In genomic region chr6:139973602-139974373, GRCh38 we compare ENCODE assay signal across 11 cellular contexts.
DNase-seq lines count a peak whose midpoint lies in the region; FAIRE-seq and TF ChIP-seq lines count a peak whose summit lies in the region.
"Had no signal": no experiment of that assay in that cellular context is flagged by ENCODE, and none has a peak within 500 bp of the region (broad histone marks: within the 10 kb centered on the region; RNA-seq: fewer than 3 reads in every experiment).

No MANE protein-coding gene starts in this region.

- intact Hi-C loops in ovary (cut with DNase I) = no loop called here
- intact Hi-C loops in testis (cut with DNase I; ENCODE audit: low total_unique reads) = no loop called here

- no peaks in the 10 kb centered on the region for H3K4me1 ChIP-seq in small intestine (ENCODE audit: control insufficient read depth in 2 of 2, insufficient read depth in 1 of 2, low read depth in 1 of 2, low read length in 1 of 2)
- peaks cover 2% of the 10 kb centered on the region for H3K4me1 ChIP-seq in ovary (ENCODE audit: insufficient read depth)
- no peaks in the 10 kb centered on the region for H3K4me1 ChIP-seq in testis

- H3K27me3 ChIP-seq in small intestine (ENCODE audit: control insufficient read depth in 2 of 2, insufficient read depth in 2 of 2, low read length in 2 of 2) (no peaks in the 10 kb centered on the region), ovary (no peaks in the 10 kb centered on the region), testis (no peaks in the 10 kb centered on the region)

- TF ChIP-seq EP300 in Ishikawa (IDR thresholded peaks at IDR 0.05; ENCODE audit: borderline replicate concordance) = peak; percentile 77
- TF ChIP-seq EP300 in ovary (IDR thresholded peaks at IDR 0.05) = no peak

- H3K27ac ChIP-seq in small intestine (ENCODE audit: low read depth in 1 of 2, low read length in 1 of 2) (no peak overlapping the region), ovary (peak overlapping the region in 1 of 2 donors; percentile 20), testis (no peak overlapping the region)

- no peak for TF ChIP-seq RAD21 in Ishikawa (IDR thresholded peaks at IDR 0.05; ENCODE audit: low read depth)

- no peaks in the 10 kb centered on the region for H3K36me3 ChIP-seq in small intestine (ENCODE audit: control insufficient read depth in 2 of 2, insufficient read depth in 2 of 2, low read length in 2 of 2)
- H3K36me3 ChIP-seq in ovary = no peaks in the 10 kb centered on the region
- no peaks in the 10 kb centered on the region for H3K36me3 ChIP-seq in testis (ENCODE audit: low read depth, missing control alignments)

- TF ChIP-seq CTCF in ovary (IDR thresholded peaks at IDR 0.05) (no peak), testis (IDR thresholded peaks at IDR 0.05) (no peak)

- H3K9me3 ChIP-seq in small intestine (ENCODE audit: control insufficient read depth, low read depth) (no peaks in the 10 kb centered on the region), ovary (no peaks in the 10 kb centered on the region), testis (no peaks in the 10 kb centered on the region)

- TF ChIP-seq POLR2A in ovary (IDR thresholded peaks at IDR 0.05) = no peak
- TF ChIP-seq POLR2A in testis (IDR thresholded peaks at IDR 0.05) = no peak

- DNase-seq in amniotic epithelial cell (ENCODE audit: low read depth) (peak; percentile 95), iris pigment epithelial cell (ENCODE audit: low read depth) (peak; percentile 97), small intestine (peak; percentile 10), ovary (no peak), DMS79 treated with DMSO at 0.1 percent for 48 hours (lab: John Stamatoyannopoulos, UW) (no peak), testis (no peak), urothelium cell line (ENCODE audit: low spot score) (no peak)
- DNase-seq: activated naive CD4-positive, alpha-beta T cell treated with anti-CD3 and anti-CD28 coated beads, Interleukin-2, amount 50 U/mL, for 16 hours; MM.1S had no signal

- H3K4me3 ChIP-seq in small intestine (ENCODE audit: low read depth in 1 of 2, low read length in 2 of 2) = no peak overlapping the region
- no peak overlapping the region for H3K4me3 ChIP-seq in ovary
- H3K4me3 ChIP-seq in testis = no peak overlapping the region
- H3K4me3 ChIP-seq: skin epidermis had no signal

- 42 to 47% (median 45%) methylated on average over 4 of the region's 4 CpGs for WGBS in small intestine, 3 donors
- WGBS in ovary, 3 donors = 19 to 41% (median 20%) methylated on average over 4 of the region's 4 CpGs
- 48 to 58% methylated on average over 4 of the region's 4 CpGs for WGBS in testis, 2 donors

- FAIRE-seq in small intestine (lab: Jason Lieb, UNC) (no peak), urothelium cell line (lab: Jason Lieb, UNC) (no peak)

TF ChIP-seq in Ishikawa, 13 proteins besides CTCF, POLR2A, EP300 and RAD21:
- TF ChIP-seq USF1 (IDR thresholded peaks at IDR 0.05) = no peak
- TF ChIP-seq REST (IDR thresholded peaks at IDR 0.05; ENCODE audit: low read depth) = no peak
- no peak for TF ChIP-seq CREB1 (IDR thresholded peaks at IDR 0.05; ENCODE audit: low read depth)
- peak; percentile 44; the same call in 1 of the 2 replicates for TF ChIP-seq NFIC (IDR thresholded peaks at IDR 0.05)
- TF ChIP-seq TCF12 (IDR thresholded peaks at IDR 0.05; ENCODE audit: low read depth) = peak; percentile 24; the same call in 1 of the 2 replicates
- TF ChIP-seq MAX (IDR thresholded peaks at IDR 0.05) = 0 out of 2 replicates have a peak, but pooled peaks have one; percentile 26
- no peak for TF ChIP-seq YY1 (IDR thresholded peaks at IDR 0.05; ENCODE audit: low read depth)
- no peak for TF ChIP-seq TAF1 (IDR thresholded peaks at IDR 0.05; ENCODE audit: low read depth)
- TF ChIP-seq EGR1 (IDR thresholded peaks at IDR 0.05) = no peak
- TF ChIP-seq FOXM1 (IDR thresholded peaks at IDR 0.05; ENCODE audit: borderline replicate concordance, low read depth) = peak; percentile 57; the same call in 1 of the 2 replicates
- TF ChIP-seq ZBTB7A (IDR thresholded peaks at IDR 0.05; ENCODE audit: low read depth) = no peak
- peak; percentile 58 for TF ChIP-seq CEBPB (IDR thresholded peaks at IDR 0.05)
- peak; percentile 65 for TF ChIP-seq TEAD4 (IDR thresholded peaks at IDR 0.05)
TF ChIP-seq in Ishikawa: peak in this region for 6.

Comparison
In these comparisons a context has a peak if more than half of its experiments do, and no peak if none do; other contexts are left out.
1. DNase-seq: peak in amniotic epithelial cell (single experiment), iris pigment epithelial cell (single experiment) and small intestine (single experiment); none in ovary (0 of 5), DMS79 treated with DMSO at 0.1 percent for 48 hours (single experiment), testis (single experiment) and urothelium cell line (single experiment).